Comparison of ENCODE assay signal across 22 cellular contexts in the genomic region with DNA sequence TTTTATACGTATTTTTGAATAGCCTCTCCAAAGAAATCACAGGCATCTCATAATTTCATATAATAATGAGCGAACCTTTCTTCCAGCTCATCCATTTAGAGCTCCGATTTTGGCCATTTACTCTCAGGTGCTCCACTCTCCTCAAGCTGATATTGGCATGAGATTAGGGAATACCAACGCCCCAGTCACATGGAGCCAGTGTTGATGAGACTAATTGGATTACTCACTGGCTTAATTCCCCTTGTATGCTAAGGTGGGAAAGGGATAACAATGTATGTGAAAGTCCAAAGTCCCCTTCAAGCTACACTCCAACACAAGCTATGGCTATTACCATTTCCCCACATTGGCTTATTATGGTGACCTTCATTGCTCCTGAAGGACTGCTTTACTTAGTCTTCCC.
"Had no signal": no experiment of that assay in that cellular context is flagged by ENCODE, and none has a peak within 500 bp of the region (broad histone marks: within the 10 kb centered on the region; RNA-seq: fewer than 3 reads in every experiment).

No MANE protein-coding gene starts in this region.

- H3K27me3 ChIP-seq: hepatocyte, spleen, testis, tibial nerve had no signal

- H3K9me3 Mint-ChIP-seq: stimulated activated naive CD8-positive, alpha-beta T cell treated with anti-CD3 and anti-CD28 coated beads, Interleukin-15, amount 100 ng/mL, for 72 hours had no signal

- H3K4me1 Mint-ChIP-seq: memory B cell; stimulated activated naive B cell treated with anti-CD40 and anti-IgM and Interleukin-4, amounts not matched to agents 10 μg/mL and 1 μg/mL and 100 μg/mL, for 72 hours; stimulated activated naive CD8-positive, alpha-beta T cell treated with anti-CD3 and anti-CD28 coated beads, Interleukin-15, amount 100 ng/mL, for 72 hours had no signal

- H3K4me1 ChIP-seq: foreskin keratinocyte, left ventricle myocardium inferior, lower lobe of right lung, parathyroid adenoma, psoas muscle, spleen, testis, tibial nerve had no signal

- H3K4me3 ChIP-seq: hepatocyte, left ventricle myocardium inferior, lower lobe of right lung, psoas muscle, spleen, testis, tibial nerve had no signal

- DNase-seq: dermis blood vessel endothelial cell; erythroblast; foreskin keratinocyte; kidney; left cardiac atrium; left ventricle myocardium inferior; lower lobe of right lung; midbrain; psoas muscle; retina; spleen; stimulated activated CD4-positive, alpha-beta T cell treated with anti-CD3 and anti-CD28 coated beads, Interleukin-2, amount 100 ng/mL, for 24 hours; stimulated activated CD4-positive, alpha-beta T cell treated with anti-CD3 and anti-CD28 coated beads, Interleukin-4, amount 100 ng/mL, for 4 hours; stimulated activated naive B cell treated with anti-CD40 and anti-IgM and Interleukin-4, amounts not matched to agents 10 μg/mL and 1 μg/mL and 100 μg/mL, for 72 hours; stimulated activated naive CD8-positive, alpha-beta T cell treated with anti-CD3 and anti-CD28 coated beads, Interleukin-15, amount 100 ng/mL, for 72 hours; testis had no signal

- H3K9ac ChIP-seq: parathyroid adenoma had no signal

- H2AFZ ChIP-seq: hepatocyte, parathyroid adenoma had no signal

- H3K4me2 ChIP-seq: hepatocyte had no signal

- H3K27ac Mint-ChIP-seq: memory B cell; natural killer cell treated with Interleukin-12 subunit alpha and Interleukin-12 subunit beta and Interleukin-15 and Interleukin-18, amount 100 ng/mL, for 72 hours; stimulated activated naive B cell treated with anti-CD40 and anti-IgM and Interleukin-4, amounts not matched to agents 10 μg/mL and 1 μg/mL and 100 μg/mL, for 72 hours; stimulated activated naive CD8-positive, alpha-beta T cell treated with anti-CD3 and anti-CD28 coated beads, Interleukin-15, amount 100 ng/mL, for 72 hours had no signal

- H3K27ac ChIP-seq: foreskin keratinocyte, hepatocyte, left ventricle myocardium inferior, lower lobe of right lung, parathyroid adenoma, psoas muscle, spleen, testis, tibial nerve had no signal

- H3K9me3 ChIP-seq: left ventricle myocardium inferior, lower lobe of right lung, psoas muscle, spleen, testis, tibial nerve had no signal

- H3K36me3 ChIP-seq: left ventricle myocardium inferior, lower lobe of right lung, spleen, tibial nerve had no signal

- ATAC-seq: foreskin keratinocyte; left cardiac atrium; lower lobe of right lung; natural killer cell treated with Interleukin-12 subunit alpha and Interleukin-12 subunit beta and Interleukin-15 and Interleukin-18, amount 100 ng/mL, for 72 hours; psoas muscle; sciatic nerve; stimulated activated naive B cell treated with anti-CD40 and anti-IgM and Interleukin-4, amounts not matched to agents 10 μg/mL and 1 μg/mL and 100 μg/mL, for 72 hours; stimulated activated naive CD8-positive, alpha-beta T cell treated with anti-CD3 and anti-CD28 coated beads, Interleukin-15, amount 100 ng/mL, for 72 hours had no signal

- H3K36me3 Mint-ChIP-seq: memory B cell; natural killer cell treated with Interleukin-12 subunit alpha and Interleukin-12 subunit beta and Interleukin-15 and Interleukin-18, amount 100 ng/mL, for 72 hours; stimulated activated naive B cell treated with anti-CD40 and anti-IgM and Interleukin-4, amounts not matched to agents 10 μg/mL and 1 μg/mL and 100 μg/mL, for 72 hours had no signal

- H3K27me3 Mint-ChIP-seq: natural killer cell treated with Interleukin-12 subunit alpha and Interleukin-12 subunit beta and Interleukin-15 and Interleukin-18, amount 100 ng/mL, for 72 hours; stimulated activated naive B cell treated with anti-CD40 and anti-IgM and Interleukin-4, amounts not matched to agents 10 μg/mL and 1 μg/mL and 100 μg/mL, for 72 hours; stimulated activated naive CD8-positive, alpha-beta T cell treated with anti-CD3 and anti-CD28 coated beads, Interleukin-15, amount 100 ng/mL, for 72 hours had no signal

- H3K4me3 Mint-ChIP-seq: memory B cell; natural killer cell treated with Interleukin-12 subunit alpha and Interleukin-12 subunit beta and Interleukin-15 and Interleukin-18, amount 100 ng/mL, for 72 hours; stimulated activated naive B cell treated with anti-CD40 and anti-IgM and Interleukin-4, amounts not matched to agents 10 μg/mL and 1 μg/mL and 100 μg/mL, for 72 hours; stimulated activated naive CD8-positive, alpha-beta T cell treated with anti-CD3 and anti-CD28 coated beads, Interleukin-15, amount 100 ng/mL, for 72 hours had no signal
